Comparison of ENCODE assay signal across 16 cellular contexts in genomic region chr6:56671160-56671559, GRCh38. TPM values are rescaled to one million over a fixed set of nuclear protein-coding genes. Genes with fewer than 3 reads are reported as not detected.
DNase-seq lines count a peak whose midpoint lies in the region; ATAC-seq and TF ChIP-seq lines count a peak whose summit lies in the region.
"Had no signal": no experiment of that assay in that cellular context is flagged by ENCODE, and none has a peak within 500 bp of the region (broad histone marks: within the 10 kb centered on the region; RNA-seq: fewer than 3 reads in every experiment).

No MANE protein-coding gene starts in this region.

- CTCF ChIA-PET in MCF 10A (lab: Yijun Ruan, JAX): interaction anchor here (0.6 to 3.2 kb wide), 15 partner anchors 9 to 86 kb away, joined by 3 to 28 read pairs (median 4); partner anchors contain the start of gene DST

- H3K27ac ChIP-seq in left lung: peak overlapping the region; percentile 35 to 61

- H3K9me3 Mint-ChIP-seq in MCF 10A (ENCODE audit: unreplicated experiment): no peaks in the 10 kb centered on the region
- H3K9me3 Mint-ChIP-seq in type B pancreatic cell: peaks cover 7% of the 10 kb centered on the region
- H3K9me3 Mint-ChIP-seq: activated CD8-positive, alpha-beta T cell treated with anti-CD3 and anti-CD28 coated beads for 36 hours had no signal

- no TSS peak for BruUV-seq in MCF 10A (replicated peaks; lab: Mats Ljungman, UMichigan)

- TF ChIP-seq CTCF in MCF 10A (IDR thresholded peaks at IDR 0.05; ENCODE audit: unreplicated experiment) (peak; percentile 23), left lung (IDR thresholded peaks at IDR 0.05) (no peak), type B pancreatic cell (conservative IDR thresholded peaks at IDR 0.05) (no peak)

- no peaks in the 10 kb centered on the region for H3K9me3 ChIP-seq in left lung
- H3K9me3 ChIP-seq: MG63 had no signal

- H3K36me3 Mint-ChIP-seq in MCF 10A (ENCODE audit: insufficient read depth, unreplicated experiment) (peaks cover 14% of the 10 kb centered on the region), type B pancreatic cell (peaks cover 6% of the 10 kb centered on the region)
- H3K36me3 Mint-ChIP-seq: naive thymus-derived CD4-positive, alpha-beta T cell had no signal

- H3K27ac Mint-ChIP-seq in MCF 10A (ENCODE audit: low read depth, unreplicated experiment) (peak overlapping the region; percentile 73), type B pancreatic cell (peak overlapping the region; percentile 41)
- H3K27ac Mint-ChIP-seq: activated CD8-positive, alpha-beta T cell treated with anti-CD3 and anti-CD28 coated beads for 36 hours had no signal

- ATAC-seq in left lung (no peak), HG02763 (IDR thresholded peaks at IDR 0.05; ENCODE audit: unreplicated experiment) (no peak)
- ATAC-seq: activated CD8-positive, alpha-beta T cell treated with anti-CD3 and anti-CD28 coated beads for 36 hours; naive thymus-derived CD4-positive, alpha-beta T cell had no signal

- H3K4me1 ChIP-seq in left lung: peaks cover 5 to 12% of the 10 kb centered on the region in 2 donors

- no peaks in the 10 kb centered on the region for H3K36me3 ChIP-seq in left lung
- H3K36me3 ChIP-seq: MG63 had no signal

- intact Hi-C loops in MCF 10A (cut with micrococcal nuclease): loop anchor here (1.0 kb wide), 1 partner anchor 34 kb away; no protein-coding TSS in a partner anchor
- intact Hi-C loops in left lung (cut with DNase I): no loop called here

- H3K27me3 Mint-ChIP-seq in MCF 10A (ENCODE audit: insufficient read depth, unreplicated experiment): no peaks in the 10 kb centered on the region
- no peaks in the 10 kb centered on the region for H3K27me3 Mint-ChIP-seq in type B pancreatic cell

- POLR2A ChIA-PET in MCF 10A (lab: Yijun Ruan, JAX): interaction anchor here (0.7 to 34.6 kb wide), 7 partner anchors 9 to 45 kb away, joined by 3 to 1548 read pairs (median 13); partner anchors contain the start of gene DST

- H3K4me1 Mint-ChIP-seq in MCF 10A (ENCODE audit: insufficient read depth, unreplicated experiment): peaks cover 17% of the 10 kb centered on the region
- peaks cover 9% of the 10 kb centered on the region for H3K4me1 Mint-ChIP-seq in type B pancreatic cell (ENCODE audit: unreplicated experiment)

- H3K27me3 ChIP-seq in left lung: no peaks in the 10 kb centered on the region
- H3K27me3 ChIP-seq: MG63 had no signal

- DNase-seq in NCI-H82 (lab: John Stamatoyannopoulos, UW) (peak; percentile 76), NCI-H82 treated with DMSO at 0.1 percent for 48 hours (lab: John Stamatoyannopoulos, UW; ENCODE audit: unreplicated experiment) (no peak), MCF 10A (ENCODE audit: unreplicated experiment) (peak; percentile 55), left lung (no peak), type B pancreatic cell (ENCODE audit: extremely low spot score, unreplicated experiment) (no peak), NCI-H2171 (lab: John Stamatoyannopoulos, UW) (no peak), NCI-H1048 (lab: John Stamatoyannopoulos, UW) (no peak)
- DNase-seq: ACHN; activated CD8-positive, alpha-beta T cell treated with anti-CD3 and anti-CD28 coated beads for 36 hours; activated effector memory CD4-positive, alpha-beta T cell treated with anti-CD3 and anti-CD28 coated beads, Interleukin-2, amount 50 U/mL, for 16 hours; MG63; naive thymus-derived CD4-positive, alpha-beta T cell; RPMI8226; T-helper 9 cell; trophoblast cell had no signal

- H3K4me3 Mint-ChIP-seq in MCF 10A (ENCODE audit: unreplicated experiment) (no peak overlapping the region), type B pancreatic cell (peak overlapping the region; percentile 14)
- H3K4me3 Mint-ChIP-seq: activated CD8-positive, alpha-beta T cell treated with anti-CD3 and anti-CD28 coated beads for 36 hours; naive thymus-derived CD4-positive, alpha-beta T cell had no signal

- H3K4me3 ChIP-seq in left lung: no peak overlapping the region
- H3K4me3 ChIP-seq: MG63 had no signal

RNA-seq across cellular contexts. Expression of gene DST, which starts 28.5 kb away (rescaled TPM):
- total RNA-seq in MCF 10A (2022): 356 and 370 TPM in 2 replicates
- 100 to 1,000 TPM; 290 to 337 TPM for total RNA-seq in left lung
- total RNA-seq in type B pancreatic cell (ENCODE audit: low replicate concordance): 116 and 139 TPM in 2 replicates

Comparison
In these comparisons a context has a peak if more than half of its experiments do, and no peak if none do; other contexts are left out.
1. DNase-seq: peak in NCI-H82 (single experiment) and MCF 10A (single experiment); none in NCI-H82 treated with DMSO at 0.1 percent for 48 hours (single experiment), left lung (0 of 2), type B pancreatic cell (single experiment), NCI-H2171 (single experiment) and NCI-H1048 (single experiment).